Comparison of ENCODE assay signal across 9 cellular contexts in the genomic region with DNA sequence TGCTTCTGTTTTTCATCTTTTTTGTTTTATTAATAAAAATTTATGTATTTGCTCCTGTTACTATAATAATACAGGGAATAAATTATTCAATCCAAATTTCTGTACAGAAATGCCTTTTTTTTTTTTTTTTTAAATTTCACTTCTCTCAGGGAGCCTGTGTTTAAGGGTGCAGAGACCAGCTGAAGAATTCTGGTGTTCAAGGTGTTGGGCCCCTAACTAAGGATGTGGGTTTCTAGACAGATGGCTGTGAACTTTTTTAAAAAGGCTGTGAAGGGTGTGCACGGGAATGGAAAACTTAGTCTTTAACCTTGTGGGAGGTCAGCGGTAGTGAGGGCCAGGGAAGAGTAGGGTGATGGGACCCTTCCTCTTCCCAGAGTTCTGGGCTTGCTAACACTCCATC. TPM values are rescaled to one million over a fixed set of nuclear protein-coding genes. Genes with fewer than 3 reads are reported as not detected.
DNase-seq lines count a peak whose midpoint lies in the region; ATAC-seq and TF ChIP-seq lines count a peak whose summit lies in the region.
"Had no signal": no experiment of that assay in that cellular context is flagged by ENCODE, and none has a peak within 500 bp of the region (broad histone marks: within the 10 kb centered on the region; RNA-seq: fewer than 3 reads in every experiment).

No MANE protein-coding gene starts in this region.

- H3K27ac ChIP-seq in thyroid gland = peak overlapping the region; percentile 12 to 89 (median 82)

- DNase-seq in activated T-cell treated with anti-CD3 and anti-CD28 coated beads, Interleukin-2, amount 50 U/mL, for 4 hours = no peak
- no peak for DNase-seq in activated T-cell treated with anti-CD3 and anti-CD28 coated beads, Interleukin-2, amount 50 U/mL, for 48 hours
- no peak for DNase-seq in mesothelial cell of epicardium (ENCODE audit: low spot score in 2 of 2, unreplicated experiment in 2 of 2)
- DNase-seq in thyroid gland = no peak
- DNase-seq in superior temporal gyrus (ENCODE audit: extremely low spot score) = no peak
- DNase-seq in OCI-M2 (lab: John Stamatoyannopoulos, UW; ENCODE audit: unreplicated experiment) = no peak
- DNase-seq in COR-L47 (lab: John Stamatoyannopoulos, UW) = no peak

- no peak overlapping the region for H3K4me3 ChIP-seq in thyroid gland (replicated peaks in 1 of 3)

- no peaks in the 10 kb centered on the region for H3K9me3 ChIP-seq in thyroid gland

- no peaks in the 10 kb centered on the region for H3K27me3 Mint-ChIP-seq in activated T-cell treated with anti-CD3 and anti-CD28 coated beads, Interleukin-2, amount 50 U/mL, for 4 hours (ENCODE audit: low read depth)
- H3K27me3 Mint-ChIP-seq in activated naive CD8-positive, alpha-beta T cell = no peaks in the 10 kb centered on the region
- H3K27me3 Mint-ChIP-seq in mesothelial cell of epicardium (ENCODE audit: low read depth) = no peaks in the 10 kb centered on the region

- intact Hi-C loops in thyroid gland (cut with DNase I) = no loop called here

- WGBS in thyroid gland, 2 donors = 55 to 79% methylated on average over 2 of the region's 2 CpGs

- peaks cover 20 to 21% of the 10 kb centered on the region in 2 donors for H3K36me3 ChIP-seq in thyroid gland

- H3K4me1 ChIP-seq in thyroid gland = peaks cover 12 to 16% of the 10 kb centered on the region in 2 donors

- peaks cover 25% of the 10 kb centered on the region for H3K4me1 Mint-ChIP-seq in activated T-cell treated with anti-CD3 and anti-CD28 coated beads, Interleukin-2, amount 50 U/mL, for 4 hours (ENCODE audit: low read depth)
- H3K4me1 Mint-ChIP-seq in activated naive CD8-positive, alpha-beta T cell (ENCODE audit: low read depth) = peaks cover 28% of the 10 kb centered on the region
- peaks cover 21% of the 10 kb centered on the region for H3K4me1 Mint-ChIP-seq in mesothelial cell of epicardium

- H3K27ac Mint-ChIP-seq in activated naive CD8-positive, alpha-beta T cell = peak overlapping the region; percentile 75
- H3K27ac Mint-ChIP-seq in mesothelial cell of epicardium = peak overlapping the region; percentile 90

- H3K9me3 Mint-ChIP-seq in activated T-cell treated with anti-CD3 and anti-CD28 coated beads, Interleukin-2, amount 50 U/mL, for 4 hours = no peaks in the 10 kb centered on the region
- H3K9me3 Mint-ChIP-seq in activated naive CD8-positive, alpha-beta T cell (ENCODE audit: low read depth) = no peaks in the 10 kb centered on the region
- H3K9me3 Mint-ChIP-seq in mesothelial cell of epicardium = no peaks in the 10 kb centered on the region

- no peak for ATAC-seq in activated T-cell treated with anti-CD3 and anti-CD28 coated beads, Interleukin-2, amount 50 U/mL, for 4 hours
- ATAC-seq: left lobe of liver had no signal

- no peaks in the 10 kb centered on the region for H3K27me3 ChIP-seq in thyroid gland

- peak overlapping the region; percentile 74 for H3K4me3 Mint-ChIP-seq in activated T-cell treated with anti-CD3 and anti-CD28 coated beads, Interleukin-2, amount 50 U/mL, for 4 hours
- H3K4me3 Mint-ChIP-seq in activated naive CD8-positive, alpha-beta T cell = peak overlapping the region; percentile 86
- H3K4me3 Mint-ChIP-seq in mesothelial cell of epicardium = peak overlapping the region; percentile 85

- TF ChIP-seq POLR2A in thyroid gland (IDR thresholded peaks at IDR 0.05) = no peak

- peaks cover 31% of the 10 kb centered on the region for H3K36me3 Mint-ChIP-seq in activated T-cell treated with anti-CD3 and anti-CD28 coated beads, Interleukin-2, amount 50 U/mL, for 4 hours (ENCODE audit: insufficient read depth)
- H3K36me3 Mint-ChIP-seq in activated naive CD8-positive, alpha-beta T cell = peaks cover 7% of the 10 kb centered on the region
- H3K36me3 Mint-ChIP-seq in mesothelial cell of epicardium = peaks cover 39% of the 10 kb centered on the region

- TF ChIP-seq CTCF in mesothelial cell of epicardium (IDR thresholded peaks at IDR 0.05; ENCODE audit: unreplicated experiment) (no peak), thyroid gland (IDR thresholded peaks at IDR 0.05) (no peak)

RNA-seq across cellular contexts. Expression of a gene that starts 1.3 kb away (rescaled TPM):
- total RNA-seq in activated T-cell treated with anti-CD3 and anti-CD28 coated beads, Interleukin-2, amount 50 U/mL, for 4 hours = 10 to 100 TPM; 15.9 to 18.6 (median 17.0) TPM
- total RNA-seq in mesothelial cell of epicardium = 88.3 to 93.6 TPM (median 90.0 TPM) in 3 replicates
- total RNA-seq in thyroid gland = 10 to 100 TPM; 29.2 to 42.0 (median 33.9) TPM

RNA-seq across cellular contexts. Expression of a gene that starts 7.9 kb away (rescaled TPM):
- total RNA-seq in activated T-cell treated with anti-CD3 and anti-CD28 coated beads, Interleukin-2, amount 50 U/mL, for 4 hours = 1 to 10 TPM in 1 of 3 donors, under 1 TPM in 2; 0.56 to 1.6 (median 0.65) TPM
- total RNA-seq in mesothelial cell of epicardium (60.4 to 65.0 TPM (median 62.4 TPM) in 3 replicates), thyroid gland (10 to 100 TPM in 1 of 4 donors, 1 to 10 TPM in 3; 3.3 to 25.8 (median 3.9) TPM)

RNA-seq across cellular contexts. Expression of a gene that starts 12.3 kb away (rescaled TPM):
- 10 to 100 TPM; 28.6 to 32.0 (median 29.1) TPM for total RNA-seq in activated T-cell treated with anti-CD3 and anti-CD28 coated beads, Interleukin-2, amount 50 U/mL, for 4 hours
- total RNA-seq in mesothelial cell of epicardium = 23.4 to 24.2 TPM (median 23.7 TPM) in 3 replicates
- total RNA-seq in thyroid gland = 10 to 100 TPM; 29.6 to 82.6 (median 59.2) TPM

RNA-seq across cellular contexts. Expression of a gene that starts 29.7 kb away (rescaled TPM):
- 1 to 10 TPM; 3.2 to 4.6 (median 3.6) TPM for total RNA-seq in activated T-cell treated with anti-CD3 and anti-CD28 coated beads, Interleukin-2, amount 50 U/mL, for 4 hours
- total RNA-seq in mesothelial cell of epicardium = 0.34 to 0.78 TPM (median 0.35 TPM) in 3 replicates
- total RNA-seq in thyroid gland = 1 to 10 TPM in 3 of 4 donors, under 1 TPM in 1; 0.88 to 7.9 (median 2.2) TPM

RNA-seq across cellular contexts. Expression of a gene that starts 53.5 kb away (rescaled TPM):
- under 1 TPM; 0.56 to 0.98 (median 0.68) TPM for total RNA-seq in activated T-cell treated with anti-CD3 and anti-CD28 coated beads, Interleukin-2, amount 50 U/mL, for 4 hours
- total RNA-seq in mesothelial cell of epicardium (0.40 to 0.69 TPM (median 0.59 TPM) in 3 replicates), thyroid gland (under 1 TPM; 0.34 to 0.67 (median 0.51) TPM)
